21 cellular contexts compared by ENCODE assay signal in genomic region chr11:58444285-58444684, GRCh38. TPM values are rescaled to one million over a fixed set of nuclear protein-coding genes. Genes with fewer than 3 reads are reported as not detected.
DNase-seq lines count a peak whose midpoint lies in the region; ATAC-seq, FAIRE-seq and TF ChIP-seq lines count a peak whose summit lies in the region.
"Had no signal": no experiment of that assay in that cellular context is flagged by ENCODE, and none has a peak within 500 bp of the region (broad histone marks: within the 10 kb centered on the region; RNA-seq: fewer than 3 reads in every experiment).

No MANE protein-coding gene starts in this region.

- H3K4me3 ChIP-seq in HepG2 (replicated peaks in 1 of 3; ENCODE audit: insufficient read depth in 1 of 3, low read depth in 2 of 3, low read length in 3 of 3) (no peak overlapping the region), right lobe of liver (no peak overlapping the region), hepatocyte (no peak overlapping the region)
- H3K4me3 ChIP-seq: HAP-1 had no signal

- CTCF ChIA-PET in HepG2 (lab: Yijun Ruan, JAX; ENCODE audit: low intra/inter-chr PET ratio, low total read pairs): no interaction called here
- CTCF ChIA-PET in RWPE1 (lab: Yijun Ruan, JAX): no interaction called here

- H3K9me3 ChIP-seq in HepG2 (ENCODE audit: low read length) (no peaks in the 10 kb centered on the region), right lobe of liver (no peaks in the 10 kb centered on the region), hepatocyte (ENCODE audit: low read depth) (no peaks in the 10 kb centered on the region)
- H3K9me3 ChIP-seq: Caco-2, HAP-1 had no signal

- H3K79me2 ChIP-seq in HepG2 (ENCODE audit: insufficient read depth, low read length) (no peaks in the 10 kb centered on the region), hepatocyte (no peaks in the 10 kb centered on the region)

- H3K4me1 ChIP-seq in HepG2 (ENCODE audit: insufficient read depth, low read length) (peaks cover 17% of the 10 kb centered on the region), right lobe of liver (no peaks in the 10 kb centered on the region), hepatocyte (ENCODE audit: insufficient read depth) (no peaks in the 10 kb centered on the region)
- H3K4me1 ChIP-seq: Caco-2, HAP-1 had no signal

- 5% methylated on average over 2 of the region's 2 CpGs for WGBS in HepG2 (ENCODE audit: low lambda C conversion rate)
- WGBS in right lobe of liver (ENCODE audit: insufficient coverage, low coverage, low lambda C conversion rate, missing lambda C conversion rate): 60% methylated on average over 1 of the region's 2 CpGs
- WGBS in hepatocyte (ENCODE audit: low lambda C conversion rate, missing lambda C conversion rate): 83% methylated on average over 2 of the region's 2 CpGs

- FAIRE-seq in HepG2 (lab: Jason Lieb, UNC): no peak
- FAIRE-seq: G401.6, GM12892, H54 had no signal

- H3K27ac ChIP-seq in HepG2 (ENCODE audit: extremely low read length, insufficient read depth, low read length) (no peak overlapping the region), right lobe of liver (no peak overlapping the region), hepatocyte (no peak overlapping the region), RWPE1 (no peak overlapping the region)
- H3K27ac ChIP-seq: C4-2B had no signal

- BruUV-seq in HepG2 (replicated peaks; lab: Mats Ljungman, UMichigan): no TSS peak

- TF ChIP-seq CTCF in HepG2 (CRISPR knock-in tag; IDR thresholded peaks at IDR 0.05) (no peak), right lobe of liver (IDR thresholded peaks at IDR 0.05) (no peak), hepatocyte (IDR thresholded peaks at IDR 0.05; ENCODE audit: poor library complexity) (no peak), RWPE1 (conservative IDR thresholded peaks at IDR 0.05; ENCODE audit: low read depth) (no peak)

- H4K20me1 ChIP-seq in HepG2 (ENCODE audit: insufficient read depth, low read length): no peaks in the 10 kb centered on the region
- H4K20me1 ChIP-seq in hepatocyte (ENCODE audit: insufficient read depth, poor library complexity, severe bottlenecking): no peaks in the 10 kb centered on the region

- H3K9me2 ChIP-seq in hepatocyte (replicated peaks; ENCODE audit: insufficient read depth): no peaks in the 10 kb centered on the region

- DNase-seq in HepG2 (ENCODE audit: low spot score): peak; percentile 39
- no peak for DNase-seq in right lobe of liver
- peak; percentile 34 for DNase-seq in hepatocyte (ENCODE audit: low spot score)
- peak; percentile 35 for DNase-seq in posterior vena cava (ENCODE audit: low spot score)
- no peak for DNase-seq in RWPE1 (ENCODE audit: low spot score)
- DNase-seq in NCI-H446 treated with DMSO at 0.1 percent for 48 hours (lab: John Stamatoyannopoulos, UW): no peak
- DNase-seq: CD4-positive, CD25-positive, alpha-beta regulatory T cell; CD8-positive, alpha-beta T cell; DMS153; DND-41; GOT3 had no signal

- H2AFZ ChIP-seq in HepG2 (ENCODE audit: low read length) (no peak overlapping the region), hepatocyte (no peak overlapping the region)

- in situ Hi-C loops in HepG2 (cut with HindIII; ENCODE audit: extremely low pct_ligation_motif_present, low pct_unique_long_range_greater_than_20kb): no loop called here

- H3K36me3 ChIP-seq in HepG2 (replicated peaks in 1 of 2; ENCODE audit: control insufficient read depth in 1 of 2, insufficient read depth in 2 of 2, low read length in 2 of 2) (no peaks in the 10 kb centered on the region), right lobe of liver (no peaks in the 10 kb centered on the region), hepatocyte (replicated peaks; ENCODE audit: insufficient read depth, low read depth) (no peaks in the 10 kb centered on the region)
- H3K36me3 ChIP-seq: HAP-1 had no signal

- no peak for TF ChIP-seq RAD21 in HepG2 (CRISPR knock-in tag; IDR thresholded peaks at IDR 0.05)

- H3K4me2 ChIP-seq in HepG2 (ENCODE audit: low read depth, low read length): peak overlapping the region; percentile 36
- H3K4me2 ChIP-seq in hepatocyte: no peak overlapping the region

- POLR2A ChIA-PET in HepG2 (lab: Yijun Ruan, JAX): no interaction called here
- POLR2A ChIA-PET in RWPE1 (lab: Yijun Ruan, JAX; ENCODE audit: low non-redundant PET): no interaction called here

- H3K27me3 ChIP-seq in HepG2 (ENCODE audit: control insufficient read depth in 1 of 2, insufficient read depth in 2 of 2, low read length in 2 of 2) (no peaks in the 10 kb centered on the region), right lobe of liver (no peaks in the 10 kb centered on the region), hepatocyte (no peaks in the 10 kb centered on the region)

- H3K9ac ChIP-seq in HepG2 (ENCODE audit: insufficient read depth, low read depth, low read length): no peak overlapping the region

- TF ChIP-seq EP300 in HepG2 (IDR thresholded peaks at IDR 0.05; ENCODE audit: low read depth in 2 of 2, low read length in 2 of 2) (peak in 1 of 2 experiments; percentile 22; a peak in 1 of 4 replicates), HepG2 (CRISPR knock-in tag; IDR thresholded peaks at IDR 0.05; ENCODE audit: borderline replicate concordance) (no peak)

- peak; percentile 99 for ATAC-seq in HepG2
- ATAC-seq in right lobe of liver: no peak
- ATAC-seq in HG03097 (IDR thresholded peaks at IDR 0.05; ENCODE audit: low FRiP score, unreplicated experiment): no peak
- ATAC-seq: CD8-positive, alpha-beta T cell had no signal

- intact Hi-C loops in HepG2 (cut with micrococcal nuclease; ENCODE audit: unreplicated experiment) (no loop called here), right lobe of liver (cut with DNase I) (no loop called here), posterior vena cava (cut with DNase I) (no loop called here)

- no peak for TF ChIP-seq POLR2A in HepG2 (IDR thresholded peaks at IDR 0.05; ENCODE audit: insufficient read depth in 1 of 2, low read depth in 2 of 2, low read length in 2 of 2)
- TF ChIP-seq POLR2A in right lobe of liver (IDR thresholded peaks at IDR 0.05): no peak

RNA-seq across cellular contexts. Expression of gene OR5B12, which starts 2.2 kb away (rescaled TPM):
- not detected in 2 replicates for total RNA-seq in HepG2 (2016; rRNA removed; fragmentation: Illumina TruSeq; extraction: Trizol)
- total RNA-seq in HepG2 (2016; cell fraction: cytosol; rRNA removed; fragmentation: Illumina TruSeq; extraction: Trizol; ENCODE audit: low read depth): not detected in 2 replicates
- total RNA-seq in HepG2 (2016; cell fraction: insoluble cytoplasmic fraction; rRNA removed; fragmentation: Illumina TruSeq; extraction: Trizol): 0.11 TPM in 1 of 2 replicates, not detected in the other
- total RNA-seq in HepG2 (2016; cell fraction: membrane; rRNA removed; fragmentation: Illumina TruSeq; extraction: Trizol): not detected in 2 replicates
- not detected in 2 replicates for total RNA-seq in HepG2 (2016; cell fraction: nucleus; rRNA removed; fragmentation: Illumina TruSeq; extraction: Trizol)
- polyA plus RNA-seq in HepG2 (2011; rRNA removed): 0.07 TPM in 1 of 2 replicates, not detected in the other
- polyA plus RNA-seq in HepG2 (2011; cell fraction: cytosol; rRNA removed): not detected in 2 replicates
- not detected in 2 replicates for polyA plus RNA-seq in HepG2 (2011; cell fraction: nucleus; rRNA removed)
- not detected in 2 replicates for polyA plus RNA-seq in HepG2 (2012)
- 0.12 TPM in 1 of 2 replicates, not detected in the other for polyA plus RNA-seq in HepG2 (2016; cell fraction: cytosol; fragmentation: Illumina TruSeq; extraction: Trizol; ENCODE audit: low read depth)
- polyA plus RNA-seq in HepG2 (2016; cell fraction: insoluble cytoplasmic fraction; fragmentation: Illumina TruSeq; extraction: Trizol; ENCODE audit: low read depth): not detected in 2 replicates
- not detected in 2 replicates for polyA plus RNA-seq in HepG2 (2016; cell fraction: membrane; fragmentation: Illumina TruSeq; extraction: Trizol; ENCODE audit: low read depth)
- polyA plus RNA-seq in HepG2 (2016; cell fraction: nucleus; fragmentation: Illumina TruSeq; extraction: Trizol; ENCODE audit: insufficient read depth, low read depth): not detected in 2 replicates
- polyA minus RNA-seq in HepG2 (2011; rRNA and poly(A)+ RNA removed; ENCODE audit: low replicate concordance): not detected in 2 replicates
- not detected in 2 replicates for polyA minus RNA-seq in HepG2 (2011; cell fraction: cytosol; rRNA and poly(A)+ RNA removed)
- polyA minus RNA-seq in HepG2 (2011; cell fraction: nucleus; rRNA and poly(A)+ RNA removed): not detected in 2 replicates
- not detected for total RNA-seq in right lobe of liver
- total RNA-seq in hepatocyte: not detected in 2 replicates
- polyA plus RNA-seq in hepatocyte: not detected in 2 replicates
- not detected for total RNA-seq in posterior vena cava
- total RNA-seq: A172; A673; Caco-2; CD4-positive, CD25-positive, alpha-beta regulatory T cell; CD8-positive, alpha-beta T cell had no signal
- polyA plus RNA-seq: BJ; CD4-positive, CD25-positive, alpha-beta regulatory T cell had no signal

RNA-seq across cellular contexts. Expression of gene OR5B2, which starts 16.4 kb away (rescaled TPM):
- total RNA-seq in HepG2 (2016; rRNA removed; fragmentation: Illumina TruSeq; extraction: Trizol): not detected in 2 replicates
- not detected in 2 replicates for total RNA-seq in HepG2 (2016; cell fraction: cytosol; rRNA removed; fragmentation: Illumina TruSeq; extraction: Trizol; ENCODE audit: low read depth)
- not detected in 2 replicates for total RNA-seq in HepG2 (2016; cell fraction: insoluble cytoplasmic fraction; rRNA removed; fragmentation: Illumina TruSeq; extraction: Trizol)
- total RNA-seq in HepG2 (2016; cell fraction: membrane; rRNA removed; fragmentation: Illumina TruSeq; extraction: Trizol): not detected in 2 replicates
- not detected in 2 replicates for total RNA-seq in HepG2 (2016; cell fraction: nucleus; rRNA removed; fragmentation: Illumina TruSeq; extraction: Trizol)
- polyA plus RNA-seq in HepG2 (2011; rRNA removed): not detected in 2 replicates
- not detected in 2 replicates for polyA plus RNA-seq in HepG2 (2011; cell fraction: cytosol; rRNA removed)
- polyA plus RNA-seq in HepG2 (2011; cell fraction: nucleus; rRNA removed): not detected in 2 replicates
- polyA plus RNA-seq in HepG2 (2012): not detected in 2 replicates
- not detected in 2 replicates for polyA plus RNA-seq in HepG2 (2016; cell fraction: cytosol; fragmentation: Illumina TruSeq; extraction: Trizol; ENCODE audit: low read depth)
- polyA plus RNA-seq in HepG2 (2016; cell fraction: insoluble cytoplasmic fraction; fragmentation: Illumina TruSeq; extraction: Trizol; ENCODE audit: low read depth): not detected in 2 replicates
- polyA plus RNA-seq in HepG2 (2016; cell fraction: membrane; fragmentation: Illumina TruSeq; extraction: Trizol; ENCODE audit: low read depth): not detected in 2 replicates
- not detected in 2 replicates for polyA plus RNA-seq in HepG2 (2016; cell fraction: nucleus; fragmentation: Illumina TruSeq; extraction: Trizol; ENCODE audit: insufficient read depth, low read depth)
- polyA minus RNA-seq in HepG2 (2011; rRNA and poly(A)+ RNA removed; ENCODE audit: low replicate concordance): not detected in 2 replicates
- polyA minus RNA-seq in HepG2 (2011; cell fraction: cytosol; rRNA and poly(A)+ RNA removed): not detected in 2 replicates
- polyA minus RNA-seq in HepG2 (2011; cell fraction: nucleus; rRNA and poly(A)+ RNA removed): not detected in 2 replicates
- not detected for total RNA-seq in right lobe of liver
- not detected in 2 replicates for total RNA-seq in hepatocyte
- polyA plus RNA-seq in hepatocyte: not detected in 2 replicates
- total RNA-seq in posterior vena cava: not detected
- total RNA-seq: A172; A673; Caco-2; CD4-positive, CD25-positive, alpha-beta regulatory T cell; CD8-positive, alpha-beta T cell had no signal
- polyA plus RNA-seq: BJ; CD4-positive, CD25-positive, alpha-beta regulatory T cell had no signal

RNA-seq across cellular contexts. Expression of gene OR5B3, which starts 37.6 kb away (rescaled TPM):
- total RNA-seq in HepG2 (2016; rRNA removed; fragmentation: Illumina TruSeq; extraction: Trizol): not detected in 2 replicates
- not detected in 2 replicates for total RNA-seq in HepG2 (2016; cell fraction: cytosol; rRNA removed; fragmentation: Illumina TruSeq; extraction: Trizol; ENCODE audit: low read depth)
- not detected in 2 replicates for total RNA-seq in HepG2 (2016; cell fraction: insoluble cytoplasmic fraction; rRNA removed; fragmentation: Illumina TruSeq; extraction: Trizol)
- not detected in 2 replicates for total RNA-seq in HepG2 (2016; cell fraction: membrane; rRNA removed; fragmentation: Illumina TruSeq; extraction: Trizol)
- not detected in 2 replicates for total RNA-seq in HepG2 (2016; cell fraction: nucleus; rRNA removed; fragmentation: Illumina TruSeq; extraction: Trizol)
- polyA plus RNA-seq in HepG2 (2011; rRNA removed): not detected in 2 replicates
- polyA plus RNA-seq in HepG2 (2011; cell fraction: cytosol; rRNA removed): not detected in 2 replicates
- polyA plus RNA-seq in HepG2 (2011; cell fraction: nucleus; rRNA removed): not detected in 2 replicates
- polyA plus RNA-seq in HepG2 (2012): not detected in 2 replicates
- polyA plus RNA-seq in HepG2 (2016; cell fraction: cytosol; fragmentation: Illumina TruSeq; extraction: Trizol; ENCODE audit: low read depth): not detected in 2 replicates
- polyA plus RNA-seq in HepG2 (2016; cell fraction: insoluble cytoplasmic fraction; fragmentation: Illumina TruSeq; extraction: Trizol; ENCODE audit: low read depth): not detected in 2 replicates
- polyA plus RNA-seq in HepG2 (2016; cell fraction: membrane; fragmentation: Illumina TruSeq; extraction: Trizol; ENCODE audit: low read depth): not detected in 2 replicates
- not detected in 2 replicates for polyA plus RNA-seq in HepG2 (2016; cell fraction: nucleus; fragmentation: Illumina TruSeq; extraction: Trizol; ENCODE audit: insufficient read depth, low read depth)
- polyA minus RNA-seq in HepG2 (2011; rRNA and poly(A)+ RNA removed; ENCODE audit: low replicate concordance): not detected in 2 replicates
- not detected in 2 replicates for polyA minus RNA-seq in HepG2 (2011; cell fraction: cytosol; rRNA and poly(A)+ RNA removed)
- not detected in 2 replicates for polyA minus RNA-seq in HepG2 (2011; cell fraction: nucleus; rRNA and poly(A)+ RNA removed)
- total RNA-seq in right lobe of liver: not detected
- total RNA-seq in hepatocyte: not detected in 2 replicates
- polyA plus RNA-seq in hepatocyte: not detected in 2 replicates
- total RNA-seq in posterior vena cava: not detected
- total RNA-seq: A172; A673; Caco-2; CD4-positive, CD25-positive, alpha-beta regulatory T cell; CD8-positive, alpha-beta T cell had no signal
- polyA plus RNA-seq: BJ; CD4-positive, CD25-positive, alpha-beta regulatory T cell had no signal

Comparison
In these comparisons a context has a peak if more than half of its experiments do, and no peak if none do; other contexts are left out.
1. DNase-seq: peak in HepG2 (single experiment), hepatocyte (single experiment) and posterior vena cava (single experiment); none in right lobe of liver (0 of 3), RWPE1 (single experiment) and NCI-H446 treated with DMSO at 0.1 percent for 48 hours (single experiment).